ENCODE assay signal across 8 cellular contexts in the genomic region with DNA sequence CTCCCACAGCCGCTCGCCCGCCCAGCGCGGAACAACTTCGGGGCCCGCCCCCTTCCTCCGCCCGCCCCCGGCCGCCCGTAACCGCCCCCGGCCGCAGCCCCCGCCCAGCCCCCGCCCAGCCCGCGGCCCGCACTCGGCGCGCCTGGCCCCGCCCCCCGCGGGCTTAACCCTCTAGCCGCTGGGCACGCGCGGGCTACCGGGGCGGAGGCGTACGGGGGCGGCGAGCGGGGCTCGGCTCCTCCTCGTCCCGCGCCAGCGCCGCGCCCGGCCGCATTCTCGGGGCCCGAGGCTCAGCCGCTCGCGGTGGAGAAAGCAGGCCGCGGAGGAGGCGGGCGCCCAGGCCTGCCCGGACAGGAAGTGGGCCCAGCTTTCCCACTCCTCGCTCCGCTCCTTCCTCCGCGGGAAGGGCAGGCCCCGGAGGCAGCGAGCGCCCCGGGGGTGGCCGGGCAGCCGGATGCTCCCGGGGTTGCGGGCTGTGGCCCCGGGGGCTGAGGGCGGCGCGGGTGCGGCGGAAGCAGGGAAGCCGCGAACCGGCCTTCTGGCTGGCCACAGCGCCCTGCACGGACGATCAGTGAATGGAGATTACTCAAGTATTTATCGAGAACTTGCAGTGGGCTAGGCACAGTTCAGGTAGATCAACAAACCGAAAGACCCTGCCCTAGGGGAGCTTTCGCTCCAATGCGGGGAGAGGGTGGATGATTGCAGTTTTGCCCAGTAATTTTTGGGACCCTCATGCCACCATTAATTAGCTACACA. TPM values are rescaled to one million over a fixed set of nuclear protein-coding genes. Genes with fewer than 3 reads are reported as not detected.
DNase-seq lines count a peak whose midpoint lies in the region; ATAC-seq and TF ChIP-seq lines count a peak whose summit lies in the region.

A gene with protein sequence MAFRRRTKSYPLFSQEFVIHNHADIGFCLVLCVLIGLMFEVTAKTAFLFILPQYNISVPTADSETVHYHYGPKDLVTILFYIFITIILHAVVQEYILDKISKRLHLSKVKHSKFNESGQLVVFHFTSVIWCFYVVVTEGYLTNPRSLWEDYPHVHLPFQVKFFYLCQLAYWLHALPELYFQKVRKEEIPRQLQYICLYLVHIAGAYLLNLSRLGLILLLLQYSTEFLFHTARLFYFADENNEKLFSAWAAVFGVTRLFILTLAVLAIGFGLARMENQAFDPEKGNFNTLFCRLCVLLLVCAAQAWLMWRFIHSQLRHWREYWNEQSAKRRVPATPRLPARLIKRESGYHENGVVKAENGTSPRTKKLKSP (minus strand): TSS at position 39 of the 756 bp plus-strand sequence. CDS start 145 bp downstream, outside the sequence.

- CTCF ChIA-PET in Panc1 (lab: Charles Lee) = interaction anchor here (1.2 kb wide), 1 partner anchor 160 kb away, joined by 3 read pairs; no protein-coding TSS in a partner anchor

- peaks cover 32% of the 10 kb centered on the region for H3K4me1 ChIP-seq in Panc1 (ENCODE audit: control insufficient read depth, insufficient read depth, low read length)

- peak within 1 kb of the TSS; percentile 69 to 80 for H3K4me3 ChIP-seq in Panc1 (ENCODE audit: low read depth in 2 of 2, low read length in 2 of 2)

- DNase-seq in COR-L47 (lab: John Stamatoyannopoulos, UW) (peak; percentile 79), Panc1 (ENCODE audit: low read depth, low spot score) (no peak), activated T-helper 1 cell treated with Interleukin-2 at 50 U/mL for 16 hours (ENCODE audit: low read depth) (peak; percentile 73), fibroblast of gingiva (ENCODE audit: low read depth) (peak; percentile 87)
- DNase-seq in naive thymus-derived CD8-positive, alpha-beta T cell = peak; percentile 67 to 89 (median 78)
- DNase-seq in stimulated activated naive B cell treated with anti-CD40 and anti-IgM and Interleukin-4, amounts not matched to agents 10 μg/mL and 1 μg/mL and 100 μg/mL, for 72 hours = peak; percentile 60

- peak; percentile 61 for ATAC-seq in GM19455 (IDR thresholded peaks at IDR 0.05; ENCODE audit: unreplicated experiment)
- ATAC-seq in HG03575 (IDR thresholded peaks at IDR 0.05; ENCODE audit: extremely low read depth, insufficient number of reproducible peaks, low FRiP score, unreplicated experiment) = peak; percentile 17
- ATAC-seq in Panc1 = peak; percentile 87
- peak; percentile 69 to 74 for ATAC-seq in naive thymus-derived CD8-positive, alpha-beta T cell
- ATAC-seq in stimulated activated naive B cell treated with anti-CD40 and anti-IgM and Interleukin-4, amounts not matched to agents 10 μg/mL and 1 μg/mL and 100 μg/mL, for 72 hours (replicated peaks) = peak; percentile 69 to 75

- in situ Hi-C loops in Panc1 (cut with HindIII; ENCODE audit: low pct_unique_long_range_greater_than_20kb, low sequenced_read_pairs) = no loop called here

- H3K36me3 ChIP-seq in Panc1 (ENCODE audit: control insufficient read depth, insufficient read depth, low read length) = 0 out of 2 replicates have a peak, but pooled peaks cover 2% of the 10 kb centered on the region

- peak within 1 kb of the TSS; percentile 75 to 96 (median 88) for H3K27ac Mint-ChIP-seq in naive thymus-derived CD8-positive, alpha-beta T cell
- H3K27ac Mint-ChIP-seq in stimulated activated naive B cell treated with anti-CD40 and anti-IgM and Interleukin-4, amounts not matched to agents 10 μg/mL and 1 μg/mL and 100 μg/mL, for 72 hours = peak within 1 kb of the TSS; percentile 89

- H3K27ac ChIP-seq in Panc1 (ENCODE audit: low read length) = peak within 1 kb of the TSS; percentile 98

- no peaks in the 10 kb centered on the region for H3K9me3 Mint-ChIP-seq in naive thymus-derived CD8-positive, alpha-beta T cell
- H3K9me3 Mint-ChIP-seq in stimulated activated naive B cell treated with anti-CD40 and anti-IgM and Interleukin-4, amounts not matched to agents 10 μg/mL and 1 μg/mL and 100 μg/mL, for 72 hours = no peaks in the 10 kb centered on the region

- BruUV-seq in Panc1 (replicated peaks; lab: Mats Ljungman, UMichigan) = no TSS peak

- peaks cover 0 to 5% (median under 1%) of the 10 kb centered on the region in 3 donors for H3K36me3 Mint-ChIP-seq in naive thymus-derived CD8-positive, alpha-beta T cell
- H3K36me3 Mint-ChIP-seq in stimulated activated naive B cell treated with anti-CD40 and anti-IgM and Interleukin-4, amounts not matched to agents 10 μg/mL and 1 μg/mL and 100 μg/mL, for 72 hours = peaks cover 6 to 19% of the 10 kb centered on the region in 2 donors

- no peak for TF ChIP-seq CTCF in Panc1 (IDR thresholded peaks at IDR 0.05)

- H3K4me1 Mint-ChIP-seq in naive thymus-derived CD8-positive, alpha-beta T cell = peaks cover 29 to 51% (median 43%) of the 10 kb centered on the region in 4 donors
- H3K4me1 Mint-ChIP-seq in stimulated activated naive B cell treated with anti-CD40 and anti-IgM and Interleukin-4, amounts not matched to agents 10 μg/mL and 1 μg/mL and 100 μg/mL, for 72 hours = peaks cover 32 to 47% of the 10 kb centered on the region in 2 donors

- intact Hi-C loops in Panc1 (cut with micrococcal nuclease; ENCODE audit: unreplicated experiment) = loop anchor here (5.0 kb wide), 2 partner anchors 60 to 160 kb away; no protein-coding TSS in a partner anchor

- H3K27me3 ChIP-seq in Panc1 (ENCODE audit: control insufficient read depth, insufficient read depth, low read length) = no peaks in the 10 kb centered on the region

- H3K9me3 ChIP-seq in Panc1 (ENCODE audit: control insufficient read depth, insufficient read depth, low read depth, low read length) = no peaks in the 10 kb centered on the region

- no peaks in the 10 kb centered on the region for H3K27me3 Mint-ChIP-seq in naive thymus-derived CD8-positive, alpha-beta T cell
- H3K27me3 Mint-ChIP-seq in stimulated activated naive B cell treated with anti-CD40 and anti-IgM and Interleukin-4, amounts not matched to agents 10 μg/mL and 1 μg/mL and 100 μg/mL, for 72 hours = no peaks in the 10 kb centered on the region

- peak within 1 kb of the TSS; percentile 78 to 92 (median 87) for H3K4me3 Mint-ChIP-seq in naive thymus-derived CD8-positive, alpha-beta T cell
- H3K4me3 Mint-ChIP-seq in stimulated activated naive B cell treated with anti-CD40 and anti-IgM and Interleukin-4, amounts not matched to agents 10 μg/mL and 1 μg/mL and 100 μg/mL, for 72 hours = peak within 1 kb of the TSS; percentile 86 to 92

- POLR2A ChIA-PET in Panc1 (lab: Charles Lee) = interaction anchor here (0.6 to 1.4 kb wide), 3 partner anchors 13 to 156 kb away, joined by 3 to 5 read pairs (median 4); no protein-coding TSS in a partner anchor
- POLR2A ChIA-PET in naive thymus-derived CD8-positive, alpha-beta T cell (lab: Charles Lee) = interaction anchor here (0.6 to 3.2 kb wide), 6 partner anchors 10 to 267 kb away, joined by 4 to 16 read pairs (median 4); a partner anchor contains a TSS

RNA-seq across cellular contexts. Expression of the gene that starts here (rescaled TPM):
- total RNA-seq in Panc1 (2021; ENCODE audit: unreplicated experiment) = 56.7 TPM
- 32.2 TPM for polyA plus RNA-seq in Panc1 (2012; ENCODE audit: insufficient read length)
- total RNA-seq in naive thymus-derived CD8-positive, alpha-beta T cell = 1 to 10 TPM; 9.4 to 9.9 TPM
- 1 to 10 TPM; 3.1 to 4.9 (median 3.3) TPM for polyA plus RNA-seq in naive thymus-derived CD8-positive, alpha-beta T cell

Comparison
In these comparisons a context has a peak if more than half of its experiments do, and no peak if none do; other contexts are left out.
1. ATAC-seq: peak in every context shown above with its lines; median percentile 87 in Panc1; 72 in stimulated activated naive B cell treated with anti-CD40 and anti-IgM and Interleukin-4, amounts not matched to agents 10 μg/mL and 1 μg/mL and 100 μg/mL, for 72 hours; 72 in naive thymus-derived CD8-positive, alpha-beta T cell; 61 in GM19455; 17 in HG03575.